Comparison of ENCODE assay signal across 8 cellular contexts in genomic region chr12:120292411-120292660, GRCh38. TPM values are rescaled to one million over a fixed set of nuclear protein-coding genes. Genes with fewer than 3 reads are reported as not detected.
DNase-seq lines count a peak whose midpoint lies in the region; ATAC-seq and TF ChIP-seq lines count a peak whose summit lies in the region.

No MANE protein-coding gene starts in this region.

- DNase-seq in cardiac muscle cell (ENCODE audit: low read depth in 1 of 2, low spot score in 1 of 2): no peak
- DNase-seq in Right ventricle myocardium inferior (ENCODE audit: missing footprints): no peak
- no peak for DNase-seq in PC-3
- DNase-seq in left cardiac atrium: no peak
- DNase-seq in stimulated activated effector memory CD8-positive, alpha-beta T cell treated with anti-CD3 and anti-CD28 coated beads, Interleukin-12 subunit alpha, Interleukin-12 subunit beta, amount 100 ng/mL, for 72 hours (ENCODE audit: low spot score in 2 of 2): no peak
- no peak for DNase-seq in T1000 (lab: John Stamatoyannopoulos, UW)
- DNase-seq in activated T-helper 2 cell treated with anti-CD3 and anti-CD28 coated beads, Interferon-gamma antibody, Interleukin-2, Interleukin-4, amounts not matched to agents 10 μg/mL and 5 μg/mL and 100 μg/mL, durations not matched to agents 14 hours and 24 hours and 36 hours (ENCODE audit: low spot score): no peak

- no peak for ATAC-seq in Right ventricle myocardium inferior
- ATAC-seq in PC-3: peak; percentile 2
- peak; percentile 1 to 3 for ATAC-seq in left cardiac atrium
- ATAC-seq in stimulated activated effector memory CD8-positive, alpha-beta T cell treated with anti-CD3 and anti-CD28 coated beads, Interleukin-12 subunit alpha, Interleukin-12 subunit beta, amount 100 ng/mL, for 72 hours: peak; percentile 5
- no peak for ATAC-seq in GM21360 (IDR thresholded peaks at IDR 0.05; ENCODE audit: unreplicated experiment)

- H2AFZ ChIP-seq in PC-3 (ENCODE audit: low read length): no peak overlapping the region

- peaks cover 22% of the 10 kb centered on the region for H3F3A ChIP-seq in PC-3 (ENCODE audit: low read length, unreplicated experiment)

- no peak overlapping the region for H3K27ac Mint-ChIP-seq in stimulated activated effector memory CD8-positive, alpha-beta T cell treated with anti-CD3 and anti-CD28 coated beads, Interleukin-12 subunit alpha, Interleukin-12 subunit beta, amount 100 ng/mL, for 72 hours
- H3K27ac Mint-ChIP-seq in activated T-helper 2 cell treated with anti-CD3 and anti-CD28 coated beads, Interferon-gamma antibody, Interleukin-2, Interleukin-4, amounts not matched to agents 10 μg/mL and 5 μg/mL and 100 μg/mL, durations not matched to agents 14 hours and 24 hours and 36 hours: no peak overlapping the region

- H3K27ac ChIP-seq in cardiac muscle cell: peak overlapping the region; percentile 100
- H3K27ac ChIP-seq in PC-3 (ENCODE audit: low read length): peak overlapping the region; percentile 91

- H3K79me2 ChIP-seq in PC-3 (ENCODE audit: low read length): no peaks in the 10 kb centered on the region

- H3K36me3 ChIP-seq in cardiac muscle cell: no peaks in the 10 kb centered on the region
- H3K36me3 ChIP-seq in PC-3 (ENCODE audit: low read depth, low read length): no peaks in the 10 kb centered on the region

- CTCF ChIA-PET in PC-3 (lab: Charles Lee): interaction anchor here (1.7 kb wide), 1 partner anchor 10 kb away, joined by 18 read pairs; the partner anchor contains the start of gene SIRT4

- H3K4me3 ChIP-seq in cardiac muscle cell (peak overlapping the region; percentile 45), PC-3 (ENCODE audit: low read length) (peak overlapping the region; percentile 66)

- H4K20me1 ChIP-seq in PC-3 (ENCODE audit: low read length): no peaks in the 10 kb centered on the region

- H3K36me3 Mint-ChIP-seq in stimulated activated effector memory CD8-positive, alpha-beta T cell treated with anti-CD3 and anti-CD28 coated beads, Interleukin-12 subunit alpha, Interleukin-12 subunit beta, amount 100 ng/mL, for 72 hours: no peaks in the 10 kb centered on the region
- no peaks in the 10 kb centered on the region for H3K36me3 Mint-ChIP-seq in activated T-helper 2 cell treated with anti-CD3 and anti-CD28 coated beads, Interferon-gamma antibody, Interleukin-2, Interleukin-4, amounts not matched to agents 10 μg/mL and 5 μg/mL and 100 μg/mL, durations not matched to agents 14 hours and 24 hours and 36 hours (ENCODE audit: low read depth)

- no peaks in the 10 kb centered on the region for H3K9me3 ChIP-seq in cardiac muscle cell (ENCODE audit: low read depth)
- H3K9me3 ChIP-seq in PC-3 (ENCODE audit: low read length): no peaks in the 10 kb centered on the region

- no peak overlapping the region for H3K4me3 Mint-ChIP-seq in stimulated activated effector memory CD8-positive, alpha-beta T cell treated with anti-CD3 and anti-CD28 coated beads, Interleukin-12 subunit alpha, Interleukin-12 subunit beta, amount 100 ng/mL, for 72 hours
- no peak overlapping the region for H3K4me3 Mint-ChIP-seq in activated T-helper 2 cell treated with anti-CD3 and anti-CD28 coated beads, Interferon-gamma antibody, Interleukin-2, Interleukin-4, amounts not matched to agents 10 μg/mL and 5 μg/mL and 100 μg/mL, durations not matched to agents 14 hours and 24 hours and 36 hours (ENCODE audit: low read depth)

- H3K9ac ChIP-seq in PC-3 (ENCODE audit: low read length): peak overlapping the region; percentile 78

- H3K4me1 Mint-ChIP-seq in stimulated activated effector memory CD8-positive, alpha-beta T cell treated with anti-CD3 and anti-CD28 coated beads, Interleukin-12 subunit alpha, Interleukin-12 subunit beta, amount 100 ng/mL, for 72 hours: no peaks in the 10 kb centered on the region
- peaks cover 8% of the 10 kb centered on the region for H3K4me1 Mint-ChIP-seq in activated T-helper 2 cell treated with anti-CD3 and anti-CD28 coated beads, Interferon-gamma antibody, Interleukin-2, Interleukin-4, amounts not matched to agents 10 μg/mL and 5 μg/mL and 100 μg/mL, durations not matched to agents 14 hours and 24 hours and 36 hours (ENCODE audit: low read depth)

- no peaks in the 10 kb centered on the region for H3K9me2 ChIP-seq in PC-3 (replicated peaks; ENCODE audit: low read length)

- POLR2A ChIA-PET in PC-3 (lab: Charles Lee; ENCODE audit: unreplicated experiment): interaction anchor here (0.6 to 2.9 kb wide), 10 partner anchors 10 to 182 kb away, joined by 3 to 72 read pairs (median 12); partner anchors contain the start of genes RPLP0 and SIRT4

- intact Hi-C loops in Right ventricle myocardium inferior (cut with DNase I) (no loop called here), PC-3 (cut with micrococcal nuclease) (loop anchor here (5.0 kb wide), 1 partner anchor 395 kb away; the partner anchor contains the start of gene MLEC), left cardiac atrium (cut with DNase I) (no loop called here)
- intact Hi-C loops in activated T-helper 2 cell treated with anti-CD3 and anti-CD28 coated beads, Interferon-gamma antibody, Interleukin-2, Interleukin-4, amounts not matched to agents 10 μg/mL and 5 μg/mL and 100 μg/mL, durations not matched to agents 14 hours and 24 hours and 36 hours (cut with micrococcal nuclease): loop anchor here (1.0 to 2.0 kb wide), 4 partner anchors 25 to 280 kb away; partner anchors contain the start of gene PXN

- H3K4me1 ChIP-seq in cardiac muscle cell (ENCODE audit: low read depth): peaks cover 11% of the 10 kb centered on the region
- peaks cover 14% of the 10 kb centered on the region for H3K4me1 ChIP-seq in PC-3 (ENCODE audit: insufficient read depth, low read length)

- TSS peak; percentile 98 for BruUV-seq in PC-3 (replicated peaks; lab: Mats Ljungman, UMichigan)

- H3K4me2 ChIP-seq in PC-3 (ENCODE audit: low read length): peak overlapping the region; percentile 58

- H3K9me3 Mint-ChIP-seq in stimulated activated effector memory CD8-positive, alpha-beta T cell treated with anti-CD3 and anti-CD28 coated beads, Interleukin-12 subunit alpha, Interleukin-12 subunit beta, amount 100 ng/mL, for 72 hours: no peaks in the 10 kb centered on the region
- H3K9me3 Mint-ChIP-seq in activated T-helper 2 cell treated with anti-CD3 and anti-CD28 coated beads, Interferon-gamma antibody, Interleukin-2, Interleukin-4, amounts not matched to agents 10 μg/mL and 5 μg/mL and 100 μg/mL, durations not matched to agents 14 hours and 24 hours and 36 hours: no peaks in the 10 kb centered on the region

- TF ChIP-seq CTCF in cardiac muscle cell (IDR thresholded peaks at IDR 0.05; ENCODE audit: low read depth, low read length) (no peak), PC-3 (conservative IDR thresholded peaks at IDR 0.05; ENCODE audit: low read depth, low read length) (no peak)

- H3K27me3 Mint-ChIP-seq in activated T-helper 2 cell treated with anti-CD3 and anti-CD28 coated beads, Interferon-gamma antibody, Interleukin-2, Interleukin-4, amounts not matched to agents 10 μg/mL and 5 μg/mL and 100 μg/mL, durations not matched to agents 14 hours and 24 hours and 36 hours (ENCODE audit: low read depth): peaks cover 10% of the 10 kb centered on the region

- no peaks in the 10 kb centered on the region for H3K27me3 ChIP-seq in cardiac muscle cell
- no peaks in the 10 kb centered on the region for H3K27me3 ChIP-seq in PC-3 (ENCODE audit: low read length)

RNA-seq across cellular contexts. Expression of gene RNU4-2, which starts 0.6 kb away (rescaled TPM):
- total RNA-seq in cardiac muscle cell (not detected in 2 replicates), Right ventricle myocardium inferior (12,991 TPM), PC-3 (2014; rRNA removed) (under 0.01 TPM in 2 replicates), left cardiac atrium (over 10,000 TPM; 14,688 to 67,133 TPM)
- polyA plus RNA-seq in cardiac muscle cell: not detected in 2 replicates
- total RNA-seq in activated T-helper 2 cell treated with anti-CD3 and anti-CD28 coated beads, Interferon-gamma antibody, Interleukin-2, Interleukin-4, amounts not matched to agents 10 μg/mL and 5 μg/mL and 100 μg/mL, durations not matched to agents 14 hours and 24 hours and 36 hours: 5,714 and 6,075 TPM in 2 replicates

RNA-seq across cellular contexts. Expression of gene RNU4-1, which starts 0.7 kb away (rescaled TPM):
- total RNA-seq in cardiac muscle cell (not detected in 2 replicates), Right ventricle myocardium inferior (1,499 TPM), PC-3 (2014; rRNA removed) (under 0.01 TPM in 2 replicates), left cardiac atrium (1,000 to 10,000 TPM; 1,261 to 6,779 TPM)
- not detected in 2 replicates for polyA plus RNA-seq in cardiac muscle cell
- total RNA-seq in activated T-helper 2 cell treated with anti-CD3 and anti-CD28 coated beads, Interferon-gamma antibody, Interleukin-2, Interleukin-4, amounts not matched to agents 10 μg/mL and 5 μg/mL and 100 μg/mL, durations not matched to agents 14 hours and 24 hours and 36 hours: 2,603 and 2,662 TPM in 2 replicates

RNA-seq across cellular contexts. Expression of gene SIRT4, which starts 9.8 kb away (rescaled TPM):
- total RNA-seq in cardiac muscle cell (7.4 and 10.3 TPM in 2 replicates), Right ventricle myocardium inferior (9.0 TPM), PC-3 (2014; rRNA removed) (0.98 and 1.9 TPM in 2 replicates), left cardiac atrium (1 to 10 TPM; 2.8 to 5.8 TPM)
- polyA plus RNA-seq in cardiac muscle cell: 6.7 and 15.8 TPM in 2 replicates
- 2.0 and 2.2 TPM in 2 replicates for total RNA-seq in activated T-helper 2 cell treated with anti-CD3 and anti-CD28 coated beads, Interferon-gamma antibody, Interleukin-2, Interleukin-4, amounts not matched to agents 10 μg/mL and 5 μg/mL and 100 μg/mL, durations not matched to agents 14 hours and 24 hours and 36 hours

RNA-seq across cellular contexts. Expression of gene PXN, which starts 26.8 kb away (rescaled TPM):
- total RNA-seq in cardiac muscle cell (43.8 and 48.6 TPM in 2 replicates), Right ventricle myocardium inferior (63.7 TPM), PC-3 (2014; rRNA removed) (313 and 413 TPM in 2 replicates), left cardiac atrium (10 to 100 TPM; 70.3 to 86.1 TPM)
- 67.9 TPM in 2 replicates for polyA plus RNA-seq in cardiac muscle cell
- total RNA-seq in activated T-helper 2 cell treated with anti-CD3 and anti-CD28 coated beads, Interferon-gamma antibody, Interleukin-2, Interleukin-4, amounts not matched to agents 10 μg/mL and 5 μg/mL and 100 μg/mL, durations not matched to agents 14 hours and 24 hours and 36 hours: 44.4 and 45.4 TPM in 2 replicates

RNA-seq across cellular contexts. Expression of gene PLA2G1B, which starts 35.2 kb away (rescaled TPM):
- total RNA-seq in cardiac muscle cell (not detected in 2 replicates), Right ventricle myocardium inferior (not detected), PC-3 (2014; rRNA removed) (not detected in 2 replicates), left cardiac atrium (not detected)
- not detected in 2 replicates for polyA plus RNA-seq in cardiac muscle cell
- total RNA-seq in activated T-helper 2 cell treated with anti-CD3 and anti-CD28 coated beads, Interferon-gamma antibody, Interleukin-2, Interleukin-4, amounts not matched to agents 10 μg/mL and 5 μg/mL and 100 μg/mL, durations not matched to agents 14 hours and 24 hours and 36 hours: not detected in 2 replicates

Comparison
In these comparisons a context has a peak if more than half of its experiments do, and no peak if none do; other contexts are left out.
1. ATAC-seq: peak in PC-3 (single experiment), left cardiac atrium (2 of 2) and stimulated activated effector memory CD8-positive, alpha-beta T cell treated with anti-CD3 and anti-CD28 coated beads, Interleukin-12 subunit alpha, Interleukin-12 subunit beta, amount 100 ng/mL, for 72 hours (single experiment); none in Right ventricle myocardium inferior (single experiment) and GM21360 (single experiment).
2. RNA of gene RNU4-2, which starts 0.6 kb away (total RNA-seq): 14,688 to 67,133 TPM in left cardiac atrium, 12,991 TPM in Right ventricle myocardium inferior (single experiment) and 5,714 to 6,075 TPM in activated T-helper 2 cell treated with anti-CD3 and anti-CD28 coated beads, Interferon-gamma antibody, Interleukin-2, Interleukin-4, amounts not matched to agents 10 μg/mL and 5 μg/mL and 100 μg/mL, durations not matched to agents 14 hours and 24 hours and 36 hours; not detected in cardiac muscle cell and under 0.01 TPM in PC-3; every median in the first group is over 1,000 times any median in the second.
3. RNA of gene RNU4-1, which starts 0.7 kb away (total RNA-seq): 1,261 to 6,779 TPM in left cardiac atrium, 2,603 to 2,662 TPM in activated T-helper 2 cell treated with anti-CD3 and anti-CD28 coated beads, Interferon-gamma antibody, Interleukin-2, Interleukin-4, amounts not matched to agents 10 μg/mL and 5 μg/mL and 100 μg/mL, durations not matched to agents 14 hours and 24 hours and 36 hours and 1,499 TPM in Right ventricle myocardium inferior (single experiment); not detected in cardiac muscle cell and under 0.01 TPM in PC-3; every median in the first group is over 1,000 times any median in the second.
4. intact Hi-C loops: an anchor here in PC-3 (5.0 kb wide) and activated T-helper 2 cell treated with anti-CD3 and anti-CD28 coated beads, Interferon-gamma antibody, Interleukin-2, Interleukin-4, amounts not matched to agents 10 μg/mL and 5 μg/mL and 100 μg/mL, durations not matched to agents 14 hours and 24 hours and 36 hours (1.0 to 2.0 kb wide); none called in Right ventricle myocardium inferior and left cardiac atrium.